25 cellular contexts compared by ENCODE assay signal in the genomic region with DNA sequence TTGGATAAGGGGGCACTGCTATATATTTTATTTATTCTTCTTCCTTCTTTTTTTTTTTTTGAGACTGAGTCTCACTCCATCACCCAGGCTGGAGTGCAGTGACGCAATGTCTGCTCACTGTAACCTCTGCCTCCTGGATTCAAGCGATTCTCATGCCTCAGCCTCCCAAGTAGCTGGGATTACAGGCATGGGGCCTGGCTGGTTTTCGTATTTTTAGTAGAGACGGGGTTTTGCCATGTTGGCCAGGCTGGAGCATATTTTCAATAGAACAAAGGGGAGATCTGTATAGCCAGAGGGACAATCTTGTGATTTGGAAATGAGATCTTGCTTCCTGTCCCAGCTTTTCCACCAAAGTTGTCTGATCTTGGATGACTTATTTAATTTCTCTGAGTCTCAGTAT.
"Had no signal": no experiment of that assay in that cellular context is flagged by ENCODE, and none has a peak within 500 bp of the region (broad histone marks: within the 10 kb centered on the region; RNA-seq: fewer than 3 reads in every experiment).

No MANE protein-coding gene starts in this region.

- H3K9me3 ChIP-seq: adrenal gland, ascending aorta, colonic mucosa, gastrocnemius medialis, neutrophil, pancreas, psoas muscle, upper lobe of left lung had no signal

- H3K27me3 ChIP-seq: adrenal gland, ascending aorta, colonic mucosa, gastrocnemius medialis, pancreas, upper lobe of left lung had no signal

- DNase-seq: activated CD4-positive, alpha-beta T cell treated with anti-CD3 and anti-CD28 coated beads, Interleukin-2, amount 50 U/mL, for 4 hours; activated CD8-positive, alpha-beta memory T cell treated with anti-CD3 and anti-CD28 coated beads for 24 hours; activated CD8-positive, alpha-beta memory T cell treated with anti-CD3 and anti-CD28 coated beads, Interleukin-2, amount 50 U/mL, for 4 hours; activated T-cell treated with anti-CD3 and anti-CD28 coated beads, Interleukin-2, amount 50 U/mL, for 24 hours; adrenal gland; central memory CD4-positive, alpha-beta T cell; colonic mucosa; gastrocnemius medialis; head of caudate nucleus; hypothalamus; left ventricle myocardium superior; mammary epithelial cell; pancreas; psoas muscle; right cardiac atrium; stimulated activated CD4-positive, alpha-beta T cell treated with anti-CD3 and anti-CD28 coated beads, Interleukin-12 subunit alpha, Interleukin-12 subunit beta, amount 100 ng/mL, for 4 hours; stimulated activated CD4-positive, alpha-beta T cell treated with anti-CD3 and anti-CD28 coated beads, Interleukin-4, amount 100 ng/mL, for 4 hours; stimulated activated naive CD8-positive, alpha-beta T cell treated with anti-CD3 and anti-CD28 coated beads, Interleukin-15, Interleukin-2, amounts not matched to agents 100 U/mL and 50 U/mL, for 24 hours; T-cell; upper lobe of left lung had no signal

- H3K4me3 ChIP-seq: adrenal gland, ascending aorta, colonic mucosa, gastrocnemius medialis, pancreas, psoas muscle, upper lobe of left lung had no signal

- H3K4me1 ChIP-seq: adrenal gland, ascending aorta, colonic mucosa, gastrocnemius medialis, pancreas, psoas muscle had no signal

- H3K36me3 ChIP-seq: adrenal gland, ascending aorta, colonic mucosa, gastrocnemius medialis, neutrophil, pancreas, upper lobe of left lung had no signal

- H3K27ac ChIP-seq: adrenal gland, ascending aorta, colonic mucosa, epithelial cell of prostate, gastrocnemius medialis, neutrophil, pancreas, psoas muscle, upper lobe of left lung had no signal

- ATAC-seq: activated naive CD4-positive, alpha-beta T cell treated with anti-CD3 and anti-CD28 coated beads, Interleukin-2, amount 50 U/mL, for 72 hours; activated T-helper 17 cell treated with anti-CD3 and anti-CD28 coated beads, Interleukin-2, amount 50 U/mL, for 72 hours; gastrocnemius medialis; left ventricle myocardium superior; pancreas; psoas muscle; stimulated activated naive CD8-positive, alpha-beta T cell treated with anti-CD3 and anti-CD28 coated beads, Interleukin-15, Interleukin-2, amounts not matched to agents 100 U/mL and 50 U/mL, for 24 hours; T-cell had no signal
